Comparison of ENCODE assay signal across 26 cellular contexts in genomic region chr5:8770431-8770830, GRCh38.
DNase-seq lines count a peak whose midpoint lies in the region; ATAC-seq and TF ChIP-seq lines count a peak whose summit lies in the region.
"Had no signal": no experiment of that assay in that cellular context is flagged by ENCODE, and none has a peak within 500 bp of the region (broad histone marks: within the 10 kb centered on the region; RNA-seq: fewer than 3 reads in every experiment).

No MANE protein-coding gene starts in this region.

- no peaks in the 10 kb centered on the region for H3F3A ChIP-seq in SK-N-SH (replicated peaks; ENCODE audit: insufficient read depth)

- POLR2A ChIA-PET in SK-N-SH (lab: Yijun Ruan, JAX) = no interaction called here

- TF ChIP-seq EP300 in SK-N-SH (IDR thresholded peaks at IDR 0.05; ENCODE audit: borderline replicate concordance in 1 of 2, low read depth in 1 of 2, low read length in 1 of 2) = no peak

- TF ChIP-seq RAD21 in SK-N-SH (IDR thresholded peaks at IDR 0.05; ENCODE audit: low read length) = no peak

- no peak overlapping the region for H2BK5ac ChIP-seq in trophoblast cell (ENCODE audit: low read depth, low read length, poor library complexity)

- TF ChIP-seq CTCF in SK-N-SH (IDR thresholded peaks at IDR 0.05) (no peak), epithelial cell of esophagus (IDR thresholded peaks at IDR 0.05; ENCODE audit: insufficient read depth, low read depth, low read length, missing control alignments) (no peak), fibroblast of villous mesenchyme (IDR thresholded peaks at IDR 0.05; ENCODE audit: insufficient read depth, low read depth, low read length) (no peak)

- no peak overlapping the region for H3K4ac ChIP-seq in trophoblast cell (ENCODE audit: low read depth, low read length)

- 48% methylated on average over 3 of the region's 3 CpGs for WGBS in SK-N-SH (ENCODE audit: low lambda C conversion rate)
- no CpG with 5 or more reads among the region's 3 CpGs for WGBS in trophoblast cell (ENCODE audit: extremely low coverage, insufficient coverage, insufficient read length)

- no peaks in the 10 kb centered on the region for H3K36me3 ChIP-seq in SK-N-SH (replicated peaks in 1 of 2; ENCODE audit: control insufficient read depth in 1 of 2, insufficient read depth in 2 of 2, low read length in 1 of 2)
- H3K36me3 ChIP-seq in trophoblast cell (ENCODE audit: control insufficient read depth in 1 of 2, insufficient read depth in 2 of 2, low read length in 2 of 2) = no peaks in the 10 kb centered on the region
- H3K36me3 ChIP-seq: BLaER1 had no signal

- no peak overlapping the region for H3K18ac ChIP-seq in trophoblast cell (ENCODE audit: low read length)

- no peak overlapping the region for H2AFZ ChIP-seq in SK-N-SH (ENCODE audit: low read depth)
- no peak overlapping the region for H2AFZ ChIP-seq in trophoblast cell (ENCODE audit: insufficient read depth, low read length, poor library complexity)

- H3K27ac ChIP-seq in SK-N-SH (ENCODE audit: low read depth in 2 of 2, low read length in 1 of 2) (no peak overlapping the region), trophoblast cell (ENCODE audit: low read depth, low read length) (no peak overlapping the region)
- H3K27ac ChIP-seq: 22Rv1, BLaER1, RWPE1 had no signal

- no peaks in the 10 kb centered on the region for H3K79me1 ChIP-seq in trophoblast cell (ENCODE audit: low read length)

- DNase-seq in SK-N-SH = no peak
- DNase-seq in epithelial cell of esophagus (ENCODE audit: low read depth) = peak; percentile 14
- peak; percentile 7 for DNase-seq in fibroblast of villous mesenchyme (ENCODE audit: low read depth)
- DNase-seq in NCI-H1436 treated with DMSO at 0.1 percent for 48 hours (lab: John Stamatoyannopoulos, UW) = no peak
- no peak for DNase-seq in NCI-H526 treated with DMSO at 0.1 percent for 48 hours (lab: John Stamatoyannopoulos, UW)
- no peak for DNase-seq in activated naive CD4-positive, alpha-beta T cell treated with Interleukin-2 at 50 U/mL for 16 hours
- no peak for DNase-seq in trophoblast cell
- DNase-seq: ACHN; Caco-2; CD4-positive, alpha-beta memory T cell; DND-41; H7; Kasumi-1; MM.1S; NCI-H1048; NCI-H1417 treated with DMSO at 0.1 percent for 48 hours; NCI-H187 treated with DMSO at 0.1 percent for 48 hours; NCI-H2107; NCI-H510A; NCI-H748 treated with DMSO at 0.1 percent for 48 hours; SHP77 treated with DMSO at 0.1 percent for 48 hours had no signal

- no peak overlapping the region for H2BK12ac ChIP-seq in trophoblast cell (ENCODE audit: low read length)

- no peaks in the 10 kb centered on the region for H3K9me3 ChIP-seq in SK-N-SH
- H3K9me3 ChIP-seq in trophoblast cell (ENCODE audit: insufficient read depth, low read depth, low read length) = no peaks in the 10 kb centered on the region
- H3K9me3 ChIP-seq: Caco-2 had no signal

- H3K79me2 ChIP-seq in SK-N-SH (ENCODE audit: insufficient read depth) (no peaks in the 10 kb centered on the region), trophoblast cell (ENCODE audit: control insufficient read depth, insufficient read depth, low read length, poor library complexity) (no peaks in the 10 kb centered on the region)

- no peak overlapping the region for H2AK5ac ChIP-seq in trophoblast cell (ENCODE audit: low read length)

- H4K8ac ChIP-seq in trophoblast cell (ENCODE audit: low read depth, low read length) = no peak overlapping the region

- no peak overlapping the region for H2BK120ac ChIP-seq in trophoblast cell (ENCODE audit: insufficient read depth, low read length, poor library complexity)

- no peak overlapping the region for H3K14ac ChIP-seq in trophoblast cell (ENCODE audit: low read length)

- no peak overlapping the region for H3K4me3 ChIP-seq in SK-N-SH (ENCODE audit: low read depth in 2 of 2, low read length in 1 of 2)
- H3K4me3 ChIP-seq in epithelial cell of esophagus (ENCODE audit: low read length) = no peak overlapping the region
- H3K4me3 ChIP-seq in fibroblast of villous mesenchyme (ENCODE audit: low read depth, low read length) = no peak overlapping the region
- no peak overlapping the region for H3K4me3 ChIP-seq in trophoblast cell (ENCODE audit: low read depth, low read length)
- H3K4me3 ChIP-seq: BLaER1, GM12878 had no signal

- no peak overlapping the region for H3K9ac ChIP-seq in SK-N-SH
- H3K9ac ChIP-seq in trophoblast cell (ENCODE audit: low read length) = no peak overlapping the region
- H3K9ac ChIP-seq: BLaER1 had no signal

- H4K12ac ChIP-seq in trophoblast cell (ENCODE audit: low read depth, low read length) = no peak overlapping the region

- H3K4me2 ChIP-seq in SK-N-SH (no peak overlapping the region), trophoblast cell (ENCODE audit: low read length) (no peak overlapping the region)
- H3K4me2 ChIP-seq: BLaER1 had no signal

- H3K23ac ChIP-seq in trophoblast cell (ENCODE audit: low read length) = no peak overlapping the region

- no peaks in the 10 kb centered on the region for H4K20me1 ChIP-seq in SK-N-SH (ENCODE audit: insufficient read depth)
- H4K20me1 ChIP-seq: BLaER1 had no signal

- CTCF ChIA-PET in SK-N-SH (lab: Yijun Ruan, JAX) = no interaction called here

- no peak overlapping the region for H4K91ac ChIP-seq in trophoblast cell (ENCODE audit: low read depth, low read length)

- H3K27me3 ChIP-seq in SK-N-SH (ENCODE audit: insufficient read depth) (no peaks in the 10 kb centered on the region), trophoblast cell (ENCODE audit: insufficient read depth, low read length) (no peaks in the 10 kb centered on the region)
- H3K27me3 ChIP-seq: BLaER1 had no signal

- ATAC-seq in SK-N-SH treated with all-trans-retinoic acid at 6 μM for 48 hours = peak; percentile 37; the same call in 1 of the 3 replicates
- ATAC-seq: GM12878 had no signal

- H3K9me2 ChIP-seq in SK-N-SH = no peaks in the 10 kb centered on the region

- no peaks in the 10 kb centered on the region; a peak in 1 of 4 replicates for H3K4me1 ChIP-seq in SK-N-SH (ENCODE audit: control insufficient read depth in 1 of 2, insufficient read depth in 2 of 2, low read depth in 1 of 2, low read length in 1 of 2)
- H3K4me1 ChIP-seq in trophoblast cell (ENCODE audit: control insufficient read depth in 1 of 2, insufficient read depth in 2 of 2, low read length in 2 of 2) = peaks cover 0 to 3% of the 10 kb centered on the region in 2 experiments
- H3K4me1 ChIP-seq: Caco-2 had no signal

TF ChIP-seq in SK-N-SH treated with all-trans-retinoic acid at 6 μM for 48 hours, 23 proteins besides CTCF, POLR2A, EP300 and RAD21:
- no peak for TF ChIP-seq ZFP3 (CRISPR knock-in tag; IDR thresholded peaks at IDR 0.05)
- TF ChIP-seq CSDC2 (CRISPR knock-in tag; IDR thresholded peaks at IDR 0.05) = no peak
TF ChIP-seq in SK-N-SH treated with all-trans-retinoic acid at 6 μM for 48 hours: peak in this region for 0.

TF ChIP-seq in SK-N-SH, 30 proteins besides CTCF, POLR2A, EP300 and RAD21 (continues in another document):
- TF ChIP-seq RXRA (IDR thresholded peaks at IDR 0.05; ENCODE audit: borderline replicate concordance, low read depth) = no peak
- no peak for TF ChIP-seq FOXJ3 (CRISPR knock-in tag; IDR thresholded peaks at IDR 0.05)
- TF ChIP-seq POLR2AphosphoS5 (IDR thresholded peaks at IDR 0.05; ENCODE audit: low read depth, low read length) = no peak
- no peak for TF ChIP-seq MEF2A (IDR thresholded peaks at IDR 0.05; ENCODE audit: borderline replicate concordance, low read depth)
- no peak for TF ChIP-seq CHD2 (IDR thresholded peaks at IDR 0.05; ENCODE audit: low read length, partially characterized antibody)
- no peak for TF ChIP-seq MXI1 (IDR thresholded peaks at IDR 0.05; ENCODE audit: low read depth, low read length)
- TF ChIP-seq ELF1 (IDR thresholded peaks at IDR 0.05) = no peak
- no peak for TF ChIP-seq FOSL2 (IDR thresholded peaks at IDR 0.05; ENCODE audit: borderline replicate concordance, low read depth)
- TF ChIP-seq RCOR1 (IDR thresholded peaks at IDR 0.05; ENCODE audit: low read length) = no peak
- TF ChIP-seq NFIC (IDR thresholded peaks at IDR 0.05; ENCODE audit: borderline replicate concordance) = no peak
- TF ChIP-seq USF1 (IDR thresholded peaks at IDR 0.05; ENCODE audit: borderline replicate concordance, low read depth) = no peak
- TF ChIP-seq SMC3 (IDR thresholded peaks at IDR 0.05; ENCODE audit: low read depth, low read length) = no peak
- no peak for TF ChIP-seq GATA2 (CRISPR knock-in tag; IDR thresholded peaks at IDR 0.05)
- TF ChIP-seq REST (IDR thresholded peaks at IDR 0.05; ENCODE audit: low read depth, low read length) = no peak

Comparison
In these comparisons a context has a peak if more than half of its experiments do, and no peak if none do; other contexts are left out.
1. DNase-seq: peak in epithelial cell of esophagus (single experiment) and fibroblast of villous mesenchyme (single experiment); none in SK-N-SH (single experiment), NCI-H1436 treated with DMSO at 0.1 percent for 48 hours (single experiment), NCI-H526 treated with DMSO at 0.1 percent for 48 hours (single experiment), activated naive CD4-positive, alpha-beta T cell treated with Interleukin-2 at 50 U/mL for 16 hours (single experiment) and trophoblast cell (0 of 2).